ENCODE assay signal across 16 cellular contexts in the genomic region with DNA sequence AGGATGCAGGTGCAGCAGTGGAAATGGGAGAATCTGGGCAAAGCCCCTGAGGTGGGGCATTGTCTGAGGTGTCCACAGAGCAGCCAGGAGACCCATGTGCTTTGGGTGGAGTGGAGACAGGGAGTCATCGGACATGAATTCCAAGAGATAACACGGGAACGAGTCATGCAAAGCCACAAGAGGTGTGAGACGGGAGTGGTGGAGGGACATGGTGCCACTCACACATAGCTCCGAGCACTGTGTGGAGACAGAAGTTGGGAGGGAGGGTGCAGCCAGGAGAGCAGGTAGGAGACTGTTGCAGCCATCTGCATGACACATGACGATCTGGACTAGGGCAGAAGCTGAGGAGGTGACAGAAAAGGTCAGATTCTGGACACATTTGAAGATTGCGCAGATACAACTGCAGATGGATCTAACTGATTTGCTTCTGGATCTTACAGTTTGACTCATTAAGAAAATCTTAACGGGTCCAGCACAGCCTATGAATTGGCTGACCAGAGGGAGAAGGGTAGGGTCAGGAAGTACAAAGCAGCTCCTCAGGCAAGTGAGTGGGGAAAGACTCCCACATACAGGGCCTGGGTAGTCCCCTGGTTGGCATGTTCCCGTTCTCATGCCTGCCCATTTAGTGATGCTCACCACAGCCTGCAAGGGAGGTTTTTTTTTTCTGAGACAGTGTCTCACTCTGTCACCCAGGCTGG.
DNase-seq lines count a peak whose midpoint lies in the region; ATAC-seq and TF ChIP-seq lines count a peak whose summit lies in the region.
"Had no signal": no experiment of that assay in that cellular context is flagged by ENCODE, and none has a peak within 500 bp of the region (broad histone marks: within the 10 kb centered on the region; RNA-seq: fewer than 3 reads in every experiment).

No MANE protein-coding gene starts in this region.

- no peak overlapping the region for H3K9ac ChIP-seq in HCT116 (ENCODE audit: low read length)

- H4K20me1 ChIP-seq in HCT116 (ENCODE audit: insufficient read depth), result no peaks in the 10 kb centered on the region
- no peaks in the 10 kb centered on the region for H4K20me1 ChIP-seq in hepatocyte (ENCODE audit: insufficient read depth, poor library complexity, severe bottlenecking)

- no peaks in the 10 kb centered on the region for H3K9me3 Mint-ChIP-seq in effector memory CD8-positive, alpha-beta T cell
- H3K9me3 Mint-ChIP-seq in activated T-helper 2 cell treated with anti-CD3 and anti-CD28 coated beads, Interferon-gamma antibody, Interleukin-2, Interleukin-4, amounts not matched to agents 10 μg/mL and 5 μg/mL and 100 μg/mL, durations not matched to agents 14 hours and 24 hours and 36 hours, result no peaks in the 10 kb centered on the region
- H3K9me3 Mint-ChIP-seq in endothelial cell (ENCODE audit: unreplicated experiment), result no peaks in the 10 kb centered on the region
- H3K9me3 Mint-ChIP-seq: dendritic cell treated with granulocyte-macrophage colony-stimulating factor and Interleukin-4, amounts not matched to agents 40 ng/mL and 50 ng/mL, for 4 days; T-cell had no signal

- RAD21 ChIA-PET in HCT116 (lab: Charles Lee; ENCODE audit: low non-redundant PET in 1 of 2, low total read pairs in 2 of 2, uncharacterized antibody in 2 of 2, unreplicated experiment in 2 of 2), result no interaction called here

- H3K27ac Mint-ChIP-seq in effector memory CD8-positive, alpha-beta T cell, result no peak overlapping the region
- H3K27ac Mint-ChIP-seq in activated T-helper 2 cell treated with anti-CD3 and anti-CD28 coated beads, Interferon-gamma antibody, Interleukin-2, Interleukin-4, amounts not matched to agents 10 μg/mL and 5 μg/mL and 100 μg/mL, durations not matched to agents 14 hours and 24 hours and 36 hours, result no peak overlapping the region
- no peak overlapping the region for H3K27ac Mint-ChIP-seq in endothelial cell (ENCODE audit: unreplicated experiment)
- H3K27ac Mint-ChIP-seq: dendritic cell treated with granulocyte-macrophage colony-stimulating factor and Interleukin-4, amounts not matched to agents 40 ng/mL and 50 ng/mL, for 4 days; T-cell had no signal

- CTCF ChIA-PET in HCT116 (lab: Charles Lee), result no interaction called here

- H3K4me1 ChIP-seq in HCT116 (ENCODE audit: control insufficient read depth in 1 of 2, insufficient read depth in 2 of 2, low read length in 2 of 2), result peaks cover 0 to 12% of the 10 kb centered on the region in 2 experiments; a peak in 2 of 4 replicates
- peaks cover 6% of the 10 kb centered on the region for H3K4me1 ChIP-seq in hepatocyte (ENCODE audit: insufficient read depth)
- H3K4me1 ChIP-seq: BE2C had no signal

- BruUV-seq in HCT116 (replicated peaks; lab: Mats Ljungman, UMichigan), result no TSS peak

- 62% methylated on average over 9 of the region's 9 CpGs for WGBS in hepatocyte (ENCODE audit: low lambda C conversion rate, missing lambda C conversion rate)

- no peaks in the 10 kb centered on the region for H3K9me2 ChIP-seq in HCT116 (ENCODE audit: insufficient read depth)
- H3K9me2 ChIP-seq in hepatocyte (replicated peaks; ENCODE audit: insufficient read depth), result no peaks in the 10 kb centered on the region

- no peaks in the 10 kb centered on the region for H3K4me1 Mint-ChIP-seq in effector memory CD8-positive, alpha-beta T cell (ENCODE audit: low read depth in 2 of 2)
- no peaks in the 10 kb centered on the region for H3K4me1 Mint-ChIP-seq in activated T-helper 2 cell treated with anti-CD3 and anti-CD28 coated beads, Interferon-gamma antibody, Interleukin-2, Interleukin-4, amounts not matched to agents 10 μg/mL and 5 μg/mL and 100 μg/mL, durations not matched to agents 14 hours and 24 hours and 36 hours (ENCODE audit: low read depth)
- H3K4me1 Mint-ChIP-seq in endothelial cell (ENCODE audit: unreplicated experiment), result no peaks in the 10 kb centered on the region
- H3K4me1 Mint-ChIP-seq: T-cell had no signal

- no peaks in the 10 kb centered on the region for H3K79me2 ChIP-seq in HCT116 (ENCODE audit: insufficient read depth, low read length)
- no peaks in the 10 kb centered on the region for H3K79me2 ChIP-seq in hepatocyte

- intact Hi-C loops in HCT116 (cut with micrococcal nuclease), result no loop called here
- intact Hi-C loops in activated T-helper 2 cell treated with anti-CD3 and anti-CD28 coated beads, Interferon-gamma antibody, Interleukin-2, Interleukin-4, amounts not matched to agents 10 μg/mL and 5 μg/mL and 100 μg/mL, durations not matched to agents 14 hours and 24 hours and 36 hours (cut with micrococcal nuclease), result no loop called here

- no peaks in the 10 kb centered on the region for H3K36me3 ChIP-seq in HCT116 (ENCODE audit: control insufficient read depth in 1 of 2, insufficient read depth in 2 of 2, low read length in 2 of 2)
- no peaks in the 10 kb centered on the region for H3K36me3 ChIP-seq in hepatocyte (replicated peaks; ENCODE audit: insufficient read depth, low read depth)
- H3K36me3 ChIP-seq: BE2C had no signal

- no peaks in the 10 kb centered on the region for H3K27me3 ChIP-seq in HCT116 (ENCODE audit: insufficient read depth, low read length)
- H3K27me3 ChIP-seq in hepatocyte, result no peaks in the 10 kb centered on the region
- H3K27me3 ChIP-seq: BE2C had no signal

- no peaks in the 10 kb centered on the region for H3K9me3 ChIP-seq in HCT116 (ENCODE audit: control insufficient read depth in 1 of 2, insufficient read depth in 1 of 2, low read depth in 1 of 2, low read length in 2 of 2)
- H3K9me3 ChIP-seq in hepatocyte (ENCODE audit: low read depth), result no peaks in the 10 kb centered on the region
- H3K9me3 ChIP-seq: BE2C had no signal

- H3K4me3 ChIP-seq in HCT116 (replicated peaks in 1 of 2; ENCODE audit: low read depth in 1 of 2, low read length in 2 of 2) (no peak overlapping the region), hepatocyte (no peak overlapping the region)

- H3K4me3 Mint-ChIP-seq in effector memory CD8-positive, alpha-beta T cell, result no peak overlapping the region
- no peak overlapping the region for H3K4me3 Mint-ChIP-seq in activated T-helper 2 cell treated with anti-CD3 and anti-CD28 coated beads, Interferon-gamma antibody, Interleukin-2, Interleukin-4, amounts not matched to agents 10 μg/mL and 5 μg/mL and 100 μg/mL, durations not matched to agents 14 hours and 24 hours and 36 hours (ENCODE audit: low read depth)
- H3K4me3 Mint-ChIP-seq in endothelial cell (ENCODE audit: unreplicated experiment), result no peak overlapping the region
- H3K4me3 Mint-ChIP-seq: dendritic cell treated with granulocyte-macrophage colony-stimulating factor and Interleukin-4, amounts not matched to agents 40 ng/mL and 50 ng/mL, for 4 days; T-cell had no signal

- no peak overlapping the region for H2AFZ ChIP-seq in HCT116 (ENCODE audit: low read depth, low read length, poor library complexity, severe bottlenecking)
- H2AFZ ChIP-seq in hepatocyte, result no peak overlapping the region

- H3K4me2 ChIP-seq in HCT116 (ENCODE audit: low read length) (peak overlapping the region; percentile 24), hepatocyte (no peak overlapping the region)

- POLR2A ChIA-PET in HCT116 (lab: Charles Lee), result no interaction called here

- DNase-seq in ACHN (peak; percentile 28), HCT116 (ENCODE audit: low read depth, low spot score) (peak; percentile 6), T1000 (lab: John Stamatoyannopoulos, UW) (peak; percentile 15), hepatocyte (ENCODE audit: low spot score) (peak; percentile 28), endothelial cell (ENCODE audit: low spot score) (no peak)
- DNase-seq in effector memory CD8-positive, alpha-beta T cell, result no peak
- no peak for DNase-seq in activated T-helper 2 cell treated with anti-CD3 and anti-CD28 coated beads, Interferon-gamma antibody, Interleukin-2, Interleukin-4, amounts not matched to agents 10 μg/mL and 5 μg/mL and 100 μg/mL, durations not matched to agents 14 hours and 24 hours and 36 hours (ENCODE audit: low spot score)
- DNase-seq: activated CD4-positive, CD25-positive, alpha-beta regulatory T cell treated with anti-CD3 and anti-CD28 coated beads, Interleukin-2, amount 50 U/mL, for 72 hours; left cardiac atrium; NCI-H2227 treated with DMSO at 0.1 percent for 48 hours; retina; stimulated activated CD4-positive, alpha-beta T cell treated with anti-CD3 and anti-CD28 coated beads, Interleukin-2, amount 100 ng/mL, for 48 hours had no signal

- H3K27me3 Mint-ChIP-seq in effector memory CD8-positive, alpha-beta T cell, result peaks cover 3 to 9% of the 10 kb centered on the region in 2 donors
- peaks cover 17% of the 10 kb centered on the region for H3K27me3 Mint-ChIP-seq in activated T-helper 2 cell treated with anti-CD3 and anti-CD28 coated beads, Interferon-gamma antibody, Interleukin-2, Interleukin-4, amounts not matched to agents 10 μg/mL and 5 μg/mL and 100 μg/mL, durations not matched to agents 14 hours and 24 hours and 36 hours (ENCODE audit: low read depth)
- peaks cover 5% of the 10 kb centered on the region for H3K27me3 Mint-ChIP-seq in endothelial cell (ENCODE audit: unreplicated experiment)
- H3K27me3 Mint-ChIP-seq: dendritic cell treated with granulocyte-macrophage colony-stimulating factor and Interleukin-4, amounts not matched to agents 40 ng/mL and 50 ng/mL, for 4 days; T-cell had no signal

- TF ChIP-seq POLR2A in HCT116 (IDR thresholded peaks at IDR 0.05; ENCODE audit: borderline replicate concordance, extremely low read depth, insufficient read depth, insufficient read length), result no peak

- no peak for TF ChIP-seq RAD21 in HCT116 (IDR thresholded peaks at IDR 0.05; ENCODE audit: low read depth)

- ATAC-seq in HCT116 (peak; percentile 78), GM21619 (IDR thresholded peaks at IDR 0.05; ENCODE audit: unreplicated experiment) (no peak)
- ATAC-seq in effector memory CD8-positive, alpha-beta T cell (replicated peaks), result no peak

- in situ Hi-C loops in ACHN (cut with HindIII; ENCODE audit: low pct_ligation_motif_present, low pct_unique_long_range_greater_than_20kb, low sequenced_read_pairs), result no loop called here

- H3K27ac ChIP-seq in HCT116 (ENCODE audit: low read depth, low read length), result no peak overlapping the region
- H3K27ac ChIP-seq in hepatocyte, result no peak overlapping the region

- no peaks in the 10 kb centered on the region for H3K36me3 Mint-ChIP-seq in effector memory CD8-positive, alpha-beta T cell (ENCODE audit: insufficient read depth)
- no peaks in the 10 kb centered on the region for H3K36me3 Mint-ChIP-seq in activated T-helper 2 cell treated with anti-CD3 and anti-CD28 coated beads, Interferon-gamma antibody, Interleukin-2, Interleukin-4, amounts not matched to agents 10 μg/mL and 5 μg/mL and 100 μg/mL, durations not matched to agents 14 hours and 24 hours and 36 hours (ENCODE audit: low read depth)
- no peaks in the 10 kb centered on the region for H3K36me3 Mint-ChIP-seq in endothelial cell (ENCODE audit: low read depth, unreplicated experiment)
- H3K36me3 Mint-ChIP-seq: T-cell had no signal

- TF ChIP-seq CTCF in HCT116 (IDR thresholded peaks at IDR 0.05 in 2 of 3, conservative IDR thresholded peaks at IDR 0.05 in 1 of 3; ENCODE audit: borderline replicate concordance in 1 of 3, insufficient read depth in 1 of 3, low read depth in 2 of 3, low read length in 2 of 3) (no peak), hepatocyte (IDR thresholded peaks at IDR 0.05; ENCODE audit: poor library complexity) (no peak), endothelial cell (IDR thresholded peaks at IDR 0.05; ENCODE audit: unreplicated experiment) (no peak)

TF ChIP-seq in HCT116, 20 proteins besides CTCF, POLR2A, EP300 and RAD21 (continues in another document):
- TF ChIP-seq YY1 (IDR thresholded peaks at IDR 0.05; ENCODE audit: extremely low read depth, insufficient replicate concordance, low read depth, low read length), result no peak

Comparison
In these comparisons a context has a peak if more than half of its experiments do, and no peak if none do; other contexts are left out.
1. DNase-seq: peak in ACHN (single experiment), HCT116 (single experiment), T1000 (single experiment) and hepatocyte (single experiment); none in effector memory CD8-positive, alpha-beta T cell (0 of 3), activated T-helper 2 cell treated with anti-CD3 and anti-CD28 coated beads, Interferon-gamma antibody, Interleukin-2, Interleukin-4, amounts not matched to agents 10 μg/mL and 5 μg/mL and 100 μg/mL, durations not matched to agents 14 hours and 24 hours and 36 hours (single experiment) and endothelial cell (single experiment).